Comparison of ENCODE assay signal across 27 cellular contexts in genomic region chr19:55264531-55264930, GRCh38. TPM values are rescaled to one million over a fixed set of nuclear protein-coding genes. Genes with fewer than 3 reads are reported as not detected.
"Had no signal": no experiment of that assay in that cellular context is flagged by ENCODE, and none has a peak within 500 bp of the region (broad histone marks: within the 10 kb centered on the region; RNA-seq: fewer than 3 reads in every experiment).

No MANE protein-coding gene starts in this region.

- H3K4me3 ChIP-seq: left lung, lung, neural progenitor cell, ovary, right atrium auricular region, skin epidermis, stomach, testis, thyroid gland, upper lobe of right lung had no signal

- DNase-seq: hippocampal formation; left colon; mesendoderm; naive B cell; natural killer cell; nephron progenitor cell; ovary; stimulated activated CD4-positive, alpha-beta T cell treated with anti-CD3 and anti-CD28 coated beads, Interleukin-12 subunit alpha, Interleukin-12 subunit beta, amount 100 ng/mL, for 4 hours; stimulated activated CD4-positive, alpha-beta T cell treated with anti-CD3 and anti-CD28 coated beads, Interleukin-15, amount 100 ng/mL, for 24 hours; stimulated activated CD4-positive, alpha-beta T cell treated with anti-CD3 and anti-CD28 coated beads, Interleukin-2, amount 100 ng/mL, for 24 hours; stimulated activated CD4-positive, alpha-beta T cell treated with anti-CD3 and anti-CD28 coated beads, Interleukin-4, amount 100 ng/mL, for 1 hour; stimulated activated naive B cell treated with anti-CD40 and anti-IgM and Interleukin-4, amounts not matched to agents 10 μg/mL and 1 μg/mL and 100 μg/mL, for 72 hours; stimulated activated naive CD8-positive, alpha-beta T cell treated with anti-CD3 and anti-CD28 coated beads, Interleukin-15, Interleukin-2, amounts not matched to agents 100 U/mL and 50 U/mL, for 24 hours; stomach; testis; thyroid gland; upper lobe of right lung had no signal

- H3K36me3 ChIP-seq: neural progenitor cell, ovary, right atrium auricular region, thyroid gland, upper lobe of right lung had no signal

- H3K27me3 ChIP-seq: left lung, neural progenitor cell, ovary, right atrium auricular region, stomach, testis, thyroid gland, upper lobe of right lung had no signal

- H3K4me2 ChIP-seq: neural progenitor cell had no signal

- H3K9me3 ChIP-seq: left lung, ovary, right atrium auricular region, stomach, testis, thyroid gland, upper lobe of right lung had no signal

- H3K27ac ChIP-seq: left lung, neural progenitor cell, ovary, right atrium auricular region, skin epidermis, stomach, testis, thyroid gland, upper lobe of right lung had no signal

- H3K9ac ChIP-seq: neural progenitor cell had no signal

- ATAC-seq: left colon; left lung; natural killer cell; sciatic nerve; stimulated activated naive B cell treated with anti-CD40 and anti-IgM and Interleukin-4, amounts not matched to agents 10 μg/mL and 1 μg/mL and 100 μg/mL, for 72 hours; stimulated activated naive CD8-positive, alpha-beta T cell treated with anti-CD3 and anti-CD28 coated beads, Interleukin-15, Interleukin-2, amounts not matched to agents 100 U/mL and 50 U/mL, for 24 hours had no signal

- H2AFZ ChIP-seq: neural progenitor cell had no signal

- FAIRE-seq: islet of Langerhans, kidney, urothelium cell line had no signal

RNA-seq across cellular contexts. Expression of gene PTPRH, which starts 55.2 kb away (rescaled TPM):
- total RNA-seq: mononuclear cell, upper lobe of right lung had no signal
